Comparison of ENCODE assay signal across 14 cellular contexts in the genomic region with DNA sequence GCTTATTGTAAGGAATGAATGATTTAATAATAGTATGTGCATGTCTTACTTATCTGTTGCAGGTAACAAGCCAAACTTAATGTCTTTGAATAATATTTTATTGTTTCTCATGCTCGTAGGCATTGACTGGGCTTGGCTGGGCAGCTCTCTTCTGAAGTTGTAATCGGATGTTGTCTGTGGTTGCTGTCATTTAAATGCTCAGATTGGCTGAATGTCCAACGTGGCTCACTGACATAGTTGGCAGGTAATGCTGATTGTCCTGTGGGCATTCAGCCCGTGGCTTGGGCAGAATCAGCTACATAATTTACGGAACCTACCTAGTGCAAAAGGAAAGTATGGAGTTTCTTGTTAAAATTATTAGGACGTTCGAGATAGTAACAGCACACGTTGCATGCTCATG.
DNase-seq lines count a peak whose midpoint lies in the region; ATAC-seq and TF ChIP-seq lines count a peak whose summit lies in the region.
"Had no signal": no experiment of that assay in that cellular context is flagged by ENCODE, and none has a peak within 500 bp of the region (broad histone marks: within the 10 kb centered on the region; RNA-seq: fewer than 3 reads in every experiment).

No MANE protein-coding gene starts in this region.

- H3K27ac ChIP-seq in left ventricle myocardium inferior (replicated peaks): no peak overlapping the region
- H3K27ac ChIP-seq: BLaER1 treated with 17β-estradiol and CSF1 and Interleukin-3, amounts not matched to agents 10 nM and 100 nM had no signal

- H3K4me1 ChIP-seq in left ventricle myocardium inferior: no peaks in the 10 kb centered on the region
- H3K4me1 ChIP-seq: BLaER1 treated with 17β-estradiol and CSF1 and Interleukin-3, amounts not matched to agents 10 nM and 100 nM; HAP-1 had no signal

- intact Hi-C loops in Right ventricle myocardium superior (cut with DNase I): no loop called here
- intact Hi-C loops in left ventricle myocardium inferior (cut with micrococcal nuclease): no loop called here
- intact Hi-C loops in posterior cingulate gyrus (cut with DNase I): no loop called here

- no peak overlapping the region for H3K4me3 Mint-ChIP-seq in glutamatergic neuron (ENCODE audit: unreplicated experiment)
- H3K4me3 Mint-ChIP-seq: CD4-positive, alpha-beta T cell had no signal

- no peak for TF ChIP-seq CTCF in left ventricle myocardium inferior (IDR thresholded peaks at IDR 0.05; ENCODE audit: borderline replicate concordance)
- TF ChIP-seq CTCF in glutamatergic neuron (IDR thresholded peaks at IDR 0.05; ENCODE audit: partially characterized antibody, unreplicated experiment): no peak

- peaks cover 3% of the 10 kb centered on the region for H3K9me3 ChIP-seq in left ventricle myocardium inferior (replicated peaks)
- H3K9me3 ChIP-seq: BLaER1 treated with 17β-estradiol and CSF1 and Interleukin-3, amounts not matched to agents 10 nM and 100 nM; HAP-1 had no signal

- no peaks in the 10 kb centered on the region for H3K27me3 Mint-ChIP-seq in glutamatergic neuron (ENCODE audit: unreplicated experiment)
- H3K27me3 Mint-ChIP-seq: CD4-positive, alpha-beta T cell had no signal

- peak; percentile 52 for ATAC-seq in Right ventricle myocardium superior (ENCODE audit: poor library complexity)

- H3K4me1 Mint-ChIP-seq in glutamatergic neuron (ENCODE audit: low read depth, unreplicated experiment): no peaks in the 10 kb centered on the region

- H3K27ac Mint-ChIP-seq in glutamatergic neuron (ENCODE audit: unreplicated experiment): no peak overlapping the region
- H3K27ac Mint-ChIP-seq: CD4-positive, alpha-beta T cell had no signal

- H3K27me3 ChIP-seq in left ventricle myocardium inferior (ENCODE audit: low read depth): no peaks in the 10 kb centered on the region
- H3K27me3 ChIP-seq: BLaER1 treated with 17β-estradiol and CSF1 and Interleukin-3, amounts not matched to agents 10 nM and 100 nM had no signal

- H3K36me3 Mint-ChIP-seq in glutamatergic neuron (ENCODE audit: unreplicated experiment): peaks cover 5% of the 10 kb centered on the region

- H3K9me3 Mint-ChIP-seq in glutamatergic neuron (ENCODE audit: unreplicated experiment): no peaks in the 10 kb centered on the region
- H3K9me3 Mint-ChIP-seq: CD4-positive, alpha-beta T cell had no signal

- no peak overlapping the region for H3K4me3 ChIP-seq in left ventricle myocardium inferior
- H3K4me3 ChIP-seq: BLaER1 treated with 17β-estradiol and CSF1 and Interleukin-3, amounts not matched to agents 10 nM and 100 nM; HAP-1 had no signal

- no peaks in the 10 kb centered on the region for H3K36me3 ChIP-seq in left ventricle myocardium inferior
- H3K36me3 ChIP-seq: BLaER1 treated with 17β-estradiol and CSF1 and Interleukin-3, amounts not matched to agents 10 nM and 100 nM; HAP-1 had no signal

- DNase-seq in Right ventricle myocardium superior (peak; percentile 32), left ventricle myocardium inferior (no peak), M059J (ENCODE audit: low read depth) (peak; percentile 14), cerebellar cortex (ENCODE audit: low spot score) (peak; percentile 38), CD1c-positive myeloid dendritic cell (ENCODE audit: extremely low spot score) (no peak), posterior cingulate gyrus (no peak), glutamatergic neuron (no peak)
- DNase-seq: 8988T; AML-193; Calu3; CD4-positive, alpha-beta T cell; DMS 273 treated with DMSO at 0.1 percent for 48 hours had no signal

Comparison
In these comparisons a context has a peak if more than half of its experiments do, and no peak if none do; other contexts are left out.
1. DNase-seq: peak in Right ventricle myocardium superior (single experiment), M059J (single experiment) and cerebellar cortex (single experiment); none in left ventricle myocardium inferior (single experiment), CD1c-positive myeloid dendritic cell (single experiment), posterior cingulate gyrus (0 of 10) and glutamatergic neuron (single experiment).